In genomic region chrX:13128104-13128503, GRCh38 we compare ENCODE assay signal across 14 cellular contexts.
DNase-seq lines count a peak whose midpoint lies in the region; ATAC-seq, FAIRE-seq and TF ChIP-seq lines count a peak whose summit lies in the region.
"Had no signal": no experiment of that assay in that cellular context is flagged by ENCODE, and none has a peak within 500 bp of the region (broad histone marks: within the 10 kb centered on the region; RNA-seq: fewer than 3 reads in every experiment).

No MANE protein-coding gene starts in this region.

- no peak for TF ChIP-seq RAD21 in K562 (CRISPR knock-in tag; conservative IDR thresholded peaks at IDR 0.05 in 1 of 2, IDR thresholded peaks at IDR 0.05 in 1 of 2)

- H3K9me3 ChIP-seq in Loucy (ENCODE audit: insufficient read depth, low read depth, low read length) (no peaks in the 10 kb centered on the region), K562 (replicated peaks; ENCODE audit: control insufficient read depth, insufficient read depth, low read depth, low read length) (no peaks in the 10 kb centered on the region), SJCRH30 (replicated peaks) (no peaks in the 10 kb centered on the region), smooth muscle cell (replicated peaks; ENCODE audit: low read depth) (no peaks in the 10 kb centered on the region)
- H3K9me3 ChIP-seq: SJSA1 had no signal

- no peak overlapping the region for H3K9ac ChIP-seq in Loucy (ENCODE audit: low read depth, low read length, poor library complexity, severe bottlenecking)
- no peak overlapping the region for H3K9ac ChIP-seq in K562 (ENCODE audit: insufficient read depth in 1 of 2, low read depth in 2 of 2, low read length in 2 of 2)
- H3K9ac ChIP-seq in smooth muscle cell (ENCODE audit: low read depth) = no peak overlapping the region

- H3K9me2 ChIP-seq in Loucy (replicated peaks; ENCODE audit: low read depth, low read length) = no peaks in the 10 kb centered on the region

- TF ChIP-seq POLR2A in K562 (conservative IDR thresholded peaks at IDR 0.05) = no peak

- no peak overlapping the region for H3K4me2 ChIP-seq in Loucy (ENCODE audit: low read depth, low read length, poor library complexity, severe bottlenecking)
- no peak overlapping the region for H3K4me2 ChIP-seq in K562 (ENCODE audit: insufficient read depth, low read length)
- no peak overlapping the region for H3K4me2 ChIP-seq in smooth muscle cell

- peak; percentile 2 for DNase-seq in COLO829 (ENCODE audit: low spot score)
- no peak for DNase-seq in K562 (ENCODE audit: extremely low read depth in 1 of 4, low spot score in 3 of 4)
- peak; percentile 46 to 48 for DNase-seq in lung microvascular endothelial cell (ENCODE audit: low read depth in 2 of 2)
- no peak for DNase-seq in SJCRH30
- no peak for DNase-seq in brain microvascular endothelial cell
- DNase-seq in smooth muscle cell (lab: John Stamatoyannopoulos, UW; ENCODE audit: unreplicated experiment) = no peak
- DNase-seq: activated T-cell treated with anti-CD3 and anti-CD28 coated beads, Interleukin-2, amount 50 U/mL, for 4 hours; CD4-positive, alpha-beta memory T cell; NCI-H446; stimulated activated CD4-positive, alpha-beta T cell treated with anti-CD3 and anti-CD28 coated beads, Interleukin-2, amount 100 ng/mL, for 48 hours; stimulated activated naive CD4-positive, alpha-beta T cell had no signal

- H3K27ac ChIP-seq in K562 (ENCODE audit: extremely low read depth, low read depth, low read length) = no peak overlapping the region
- H3K27ac ChIP-seq in SJCRH30 = no peak overlapping the region
- no peak overlapping the region for H3K27ac ChIP-seq in brain microvascular endothelial cell
- H3K27ac ChIP-seq in smooth muscle cell (ENCODE audit: low read depth) = no peak overlapping the region
- H3K27ac ChIP-seq: SJSA1 had no signal

- H3K27me3 ChIP-seq in Loucy (ENCODE audit: insufficient read depth, low read length, poor library complexity, severe bottlenecking) (no peaks in the 10 kb centered on the region), K562 (ENCODE audit: control insufficient read depth in 2 of 2, insufficient read depth in 2 of 2, low read length in 2 of 2) (no peaks in the 10 kb centered on the region), SJCRH30 (no peaks in the 10 kb centered on the region), brain microvascular endothelial cell (replicated peaks) (no peaks in the 10 kb centered on the region), smooth muscle cell (ENCODE audit: low read depth) (no peaks in the 10 kb centered on the region)
- H3K27me3 ChIP-seq: SJSA1 had no signal

- CTCF ChIA-PET in K562 (lab: Yijun Ruan, JAX; ENCODE audit: low intra/inter-chr PET ratio) = no interaction called here

- H3K4me1 ChIP-seq in Loucy (ENCODE audit: insufficient read depth, low read length, poor library complexity, severe bottlenecking) (peaks cover 55% of the 10 kb centered on the region), K562 (replicated peaks in 1 of 2; ENCODE audit: control insufficient read depth in 2 of 2, insufficient read depth in 2 of 2, low read length in 2 of 2) (peaks cover 0 to 2% of the 10 kb centered on the region in 2 experiments; a peak in 3 of 5 replicates), SJCRH30 (peaks cover 22% of the 10 kb centered on the region), smooth muscle cell (ENCODE audit: low read depth) (peaks cover 9% of the 10 kb centered on the region)

- ATAC-seq in K562 (no peak), HG02884 (IDR thresholded peaks at IDR 0.05; ENCODE audit: unreplicated experiment) (no peak)
- ATAC-seq: activated T-cell treated with anti-CD3 and anti-CD28 coated beads, Interleukin-2, amount 50 U/mL, for 4 hours had no signal

- H4K20me1 ChIP-seq in Loucy (ENCODE audit: insufficient read depth, low read length, poor library complexity, severe bottlenecking) (no peaks in the 10 kb centered on the region), K562 (replicated peaks; ENCODE audit: control insufficient read depth, insufficient read depth, low read length) (no peaks in the 10 kb centered on the region), smooth muscle cell (ENCODE audit: low read depth) (no peaks in the 10 kb centered on the region)

- no TSS peak for BruUV-seq in K562 (replicated peaks; lab: Mats Ljungman, UMichigan)

- in situ Hi-C loops in K562 (cut with MboI) = no loop called here
- in situ Hi-C loops in brain microvascular endothelial cell (cut with HindIII; ENCODE audit: low pct_ligation_motif_present, low sequenced_read_pairs) = no loop called here

- H3K4me3 ChIP-seq in Loucy (ENCODE audit: low read length, poor library complexity, severe bottlenecking) (no peak overlapping the region), K562 (no peak overlapping the region), SJCRH30 (no peak overlapping the region), brain microvascular endothelial cell (ENCODE audit: low read depth, low read length) (no peak overlapping the region), smooth muscle cell (no peak overlapping the region)
- H3K4me3 ChIP-seq: SJSA1 had no signal

- no peaks in the 10 kb centered on the region for H3K9me1 ChIP-seq in K562 (ENCODE audit: control insufficient read depth, insufficient read depth, low read length)

- FAIRE-seq in K562 (lab: Jason Lieb, UNC) = no peak

- intact Hi-C loops in K562 (cut with micrococcal nuclease) = no loop called here

- H3K36me3 ChIP-seq in Loucy (ENCODE audit: insufficient read depth, low read length) (no peaks in the 10 kb centered on the region), K562 (ENCODE audit: control insufficient read depth, insufficient read depth, low read length) (no peaks in the 10 kb centered on the region), SJCRH30 (no peaks in the 10 kb centered on the region), brain microvascular endothelial cell (replicated peaks) (no peaks in the 10 kb centered on the region), smooth muscle cell (ENCODE audit: low read depth) (no peaks in the 10 kb centered on the region)
- H3K36me3 ChIP-seq: SJSA1 had no signal

- POLR2A ChIA-PET in K562 (lab: Yijun Ruan, JAX) = interaction anchor here (0.6 kb wide), 1 partner anchor 127 kb away, joined by 3 read pairs; no protein-coding TSS in a partner anchor

- 0 out of 2 replicates have a peak overlapping the region, but pooled peaks have one; percentile 6 for H2AFZ ChIP-seq in Loucy (ENCODE audit: low read length)
- peak overlapping the region; percentile 76; the same call in 1 of the 2 replicates for H2AFZ ChIP-seq in K562 (ENCODE audit: low read depth, low read length)
- H2AFZ ChIP-seq in smooth muscle cell (ENCODE audit: low read depth) = no peak overlapping the region

- H3F3A ChIP-seq in Loucy (ENCODE audit: low read depth) = peaks cover 10% of the 10 kb centered on the region; the same call in 1 of the 2 replicates
- H3F3A ChIP-seq in smooth muscle cell (ENCODE audit: low read depth) = peaks cover 4% of the 10 kb centered on the region

- no peak for TF ChIP-seq CTCF in Loucy (conservative IDR thresholded peaks at IDR 0.05; ENCODE audit: low read length)
- TF ChIP-seq CTCF in K562 (IDR thresholded peaks at IDR 0.05 in 2 of 3, conservative IDR thresholded peaks at IDR 0.05 in 1 of 3; ENCODE audit: insufficient read depth in 2 of 3, low read depth in 1 of 3, low read length in 3 of 3) = no peak
- TF ChIP-seq CTCF in brain microvascular endothelial cell (IDR thresholded peaks at IDR 0.05; ENCODE audit: low read depth, low read length, missing control alignments) = no peak
- no peak for TF ChIP-seq CTCF in smooth muscle cell (IDR thresholded peaks at IDR 0.05; ENCODE audit: borderline replicate concordance, insufficient read depth, poor library complexity, severe bottlenecking)

- no peak for TF ChIP-seq EP300 in K562 (IDR thresholded peaks at IDR 0.05; ENCODE audit: low read length)

- H3K79me2 ChIP-seq in Loucy (ENCODE audit: insufficient read depth, low read length) (no peaks in the 10 kb centered on the region), K562 (ENCODE audit: control insufficient read depth, insufficient read depth, low read length) (no peaks in the 10 kb centered on the region), smooth muscle cell (ENCODE audit: low read depth) (no peaks in the 10 kb centered on the region)

TF ChIP-seq in K562, 482 proteins besides CTCF, POLR2A, EP300 and RAD21 (continues in another document):
- TF ChIP-seq ARID1B (IDR thresholded peaks at IDR 0.05) = peak; percentile 14; the same call in 1 of the 2 replicates
- peak; percentile 83 for TF ChIP-seq ATF3 (IDR thresholded peaks at IDR 0.05)
- TF ChIP-seq ATF3 (CRISPR knock-in tag; conservative IDR thresholded peaks at IDR 0.05) = no peak
- peak; percentile 77 for TF ChIP-seq CEBPB (tag; IDR thresholded peaks at IDR 0.05)
- 0 out of 2 replicates have a peak, but pooled peaks have one; percentile 51 for TF ChIP-seq MEF2D (tag; conservative IDR thresholded peaks at IDR 0.05; ENCODE audit: low read depth)
- TF ChIP-seq FOXA3 (CRISPR knock-in tag; conservative IDR thresholded peaks at IDR 0.05 in 1 of 2, IDR thresholded peaks at IDR 0.05 in 1 of 2) = no peak
- peak; percentile 90 to 94 for TF ChIP-seq TRIM24 (IDR thresholded peaks at IDR 0.05)
- TF ChIP-seq ZNF232 (CRISPR knock-in tag; IDR thresholded peaks at IDR 0.05) = no peak
- no peak for TF ChIP-seq XRCC4 (IDR thresholded peaks at IDR 0.05; ENCODE audit: extremely low read depth, insufficient read depth, insufficient read length)
- peak; percentile 92 for TF ChIP-seq FOSL1 (tag; conservative IDR thresholded peaks at IDR 0.05)
- TF ChIP-seq HDAC6 (IDR thresholded peaks at IDR 0.05; ENCODE audit: low read depth, low read length) = no peak
- no peak; the same call in 1 of the 2 replicates for TF ChIP-seq ATF7 (IDR thresholded peaks at IDR 0.05)
- no peak for TF ChIP-seq FOS (IDR thresholded peaks at IDR 0.05; ENCODE audit: extremely low read depth, insufficient read length)
- TF ChIP-seq RBM22 (IDR thresholded peaks at IDR 0.05; ENCODE audit: low read depth, low read length, poor library complexity, severe bottlenecking) = no peak
- TF ChIP-seq ZNF121 (CRISPR knock-in tag; conservative IDR thresholded peaks at IDR 0.05) = no peak
- no peak for TF ChIP-seq HOXB6 (CRISPR knock-in tag; IDR thresholded peaks at IDR 0.05; ENCODE audit: borderline replicate concordance)
- TF ChIP-seq JUND (IDR thresholded peaks at IDR 0.05; ENCODE audit: borderline replicate concordance, low read depth, low read length) = peak; percentile 54; the same call in 1 of the 2 replicates
- 0 out of 3 replicates have a peak, but pooled peaks have one; percentile 14 for TF ChIP-seq JUND (tag; IDR thresholded peaks at IDR 0.05; ENCODE audit: borderline replicate concordance, low read depth, low read length)

Comparison
In these comparisons a context has a peak if more than half of its experiments do, and no peak if none do; other contexts are left out.
1. DNase-seq: peak in COLO829 (single experiment) and lung microvascular endothelial cell (2 of 2); none in K562 (0 of 4), SJCRH30 (0 of 2), brain microvascular endothelial cell (single experiment) and smooth muscle cell (single experiment).